In genomic region chr1:109392788-109393580, GRCh38 we compare ENCODE assay signal across 1 cellular context.
A peak's percentile ranks its signal among the peaks of the same experiment; 100 is the strongest.
TF ChIP-seq lines count a peak whose summit lies in the region.

No MANE protein-coding gene starts in this region.

TF ChIP-seq in K562, 482 proteins besides CTCF, POLR2A, EP300 and RAD21 (continued from another document and continues in another):
- no peak for TF ChIP-seq PBX2 (CRISPR knock-in tag; IDR thresholded peaks at IDR 0.05; ENCODE audit: low read depth)
- no peak; the same call in none of the 2 replicates for TF ChIP-seq PBX2 (tag; conservative IDR thresholded peaks at IDR 0.05; ENCODE audit: low read depth)
- TF ChIP-seq ZFP36 (IDR thresholded peaks at IDR 0.05; ENCODE audit: low read depth, low read length, partially characterized antibody) = no peak
- no peak for TF ChIP-seq ZNF696 (CRISPR knock-in tag; conservative IDR thresholded peaks at IDR 0.05)
- TF ChIP-seq JUNB (CRISPR knock-in tag; conservative IDR thresholded peaks at IDR 0.05) = no peak
- TF ChIP-seq CUX1 (CRISPR knock-in tag; IDR thresholded peaks at IDR 0.05) = no peak
- no peak for TF ChIP-seq MED1 (CRISPR knock-in tag; IDR thresholded peaks at IDR 0.05; ENCODE audit: borderline replicate concordance)
- peak; percentile 88 for TF ChIP-seq ZBTB40 (IDR thresholded peaks at IDR 0.05)
- TF ChIP-seq ZBTB40 (CRISPR knock-in tag; IDR thresholded peaks at IDR 0.05) = no peak
- no peak for TF ChIP-seq FUS (optimal IDR thresholded peaks at IDR 0.05; ENCODE audit: low read depth, low read length)
- TF ChIP-seq POLR2H (tag; IDR thresholded peaks at IDR 0.05; ENCODE audit: low read depth) = peak; percentile 69; the same call in 1 of the 2 replicates
- TF ChIP-seq SMAD4 (CRISPR knock-in tag; conservative IDR thresholded peaks at IDR 0.05) = peak; percentile 84
- 0 out of 2 replicates have a peak, but pooled peaks have one; percentile 45 for TF ChIP-seq ZNF589 (CRISPR knock-in tag; IDR thresholded peaks at IDR 0.05; ENCODE audit: low read depth)
- TF ChIP-seq TAF9B (IDR thresholded peaks at IDR 0.05; ENCODE audit: partially characterized antibody) = peak; percentile 55
- TF ChIP-seq HLTF (IDR thresholded peaks at IDR 0.05) = no peak
- TF ChIP-seq, protein P1, sequence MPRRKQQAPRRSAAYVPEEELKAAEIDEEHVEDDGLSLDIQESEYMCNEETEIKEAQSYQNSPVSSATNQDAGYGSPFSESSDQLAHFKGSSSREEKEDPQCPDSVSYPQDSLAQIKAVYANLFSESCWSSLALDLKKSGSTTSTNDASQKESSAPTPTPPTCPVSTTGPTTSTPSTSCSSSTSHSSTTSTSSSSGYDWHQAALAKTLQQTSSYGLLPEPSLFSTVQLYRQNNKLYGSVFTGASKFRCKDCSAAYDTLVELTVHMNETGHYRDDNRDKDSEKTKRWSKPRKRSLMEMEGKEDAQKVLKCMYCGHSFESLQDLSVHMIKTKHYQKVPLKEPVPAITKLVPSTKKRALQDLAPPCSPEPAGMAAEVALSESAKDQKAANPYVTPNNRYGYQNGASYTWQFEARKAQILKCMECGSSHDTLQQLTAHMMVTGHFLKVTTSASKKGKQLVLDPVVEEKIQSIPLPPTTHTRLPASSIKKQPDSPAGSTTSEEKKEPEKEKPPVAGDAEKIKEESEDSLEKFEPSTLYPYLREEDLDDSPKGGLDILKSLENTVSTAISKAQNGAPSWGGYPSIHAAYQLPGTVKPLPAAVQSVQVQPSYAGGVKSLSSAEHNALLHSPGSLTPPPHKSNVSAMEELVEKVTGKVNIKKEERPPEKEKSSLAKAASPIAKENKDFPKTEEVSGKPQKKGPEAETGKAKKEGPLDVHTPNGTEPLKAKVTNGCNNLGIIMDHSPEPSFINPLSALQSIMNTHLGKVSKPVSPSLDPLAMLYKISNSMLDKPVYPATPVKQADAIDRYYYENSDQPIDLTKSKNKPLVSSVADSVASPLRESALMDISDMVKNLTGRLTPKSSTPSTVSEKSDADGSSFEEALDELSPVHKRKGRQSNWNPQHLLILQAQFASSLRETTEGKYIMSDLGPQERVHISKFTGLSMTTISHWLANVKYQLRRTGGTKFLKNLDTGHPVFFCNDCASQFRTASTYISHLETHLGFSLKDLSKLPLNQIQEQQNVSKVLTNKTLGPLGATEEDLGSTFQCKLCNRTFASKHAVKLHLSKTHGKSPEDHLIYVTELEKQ (CRISPR knock-in tag; IDR thresholded peaks at IDR 0.05) = no peak
- TF ChIP-seq MBD1 (CRISPR knock-in tag; IDR thresholded peaks at IDR 0.05) = no peak
- no peak for TF ChIP-seq KLF13 (tag; IDR thresholded peaks at IDR 0.05; ENCODE audit: borderline replicate concordance, low read depth)
- no peak for TF ChIP-seq ZNF212 (CRISPR knock-in tag; IDR thresholded peaks at IDR 0.05)
- no peak for TF ChIP-seq ZNF778 (CRISPR knock-in tag; IDR thresholded peaks at IDR 0.05)
- no peak for TF ChIP-seq ZNF764 (CRISPR knock-in tag; IDR thresholded peaks at IDR 0.05; ENCODE audit: low read depth)
- TF ChIP-seq KDM5B (IDR thresholded peaks at IDR 0.05; ENCODE audit: insufficient replicate concordance, low read depth, low read length) = peak; percentile 73
- no peak for TF ChIP-seq MCM5 (IDR thresholded peaks at IDR 0.05; ENCODE audit: low read depth)
- no peak for TF ChIP-seq E2F3 (CRISPR knock-in tag; IDR thresholded peaks at IDR 0.05)
- no peak for TF ChIP-seq RAD51 (IDR thresholded peaks at IDR 0.05; ENCODE audit: borderline replicate concordance, low read depth)
- TF ChIP-seq THRAP3 (IDR thresholded peaks at IDR 0.05; ENCODE audit: borderline replicate concordance) = no peak
- TF ChIP-seq GABPB1 (CRISPR knock-in tag; IDR thresholded peaks at IDR 0.05) = peak; percentile 51; the same call in 1 of the 2 replicates
- peak; percentile 79 for TF ChIP-seq MEIS2 (IDR thresholded peaks at IDR 0.05; ENCODE audit: partially characterized antibody)
- TF ChIP-seq CCAR2 (IDR thresholded peaks at IDR 0.05; ENCODE audit: low read depth, low read length) = no peak
- no peak for TF ChIP-seq WHSC1 (IDR thresholded peaks at IDR 0.05; ENCODE audit: low read length)
- TF ChIP-seq SMARCB1 (IDR thresholded peaks at IDR 0.05; ENCODE audit: insufficient read length, low read depth) = no peak
- peak; percentile 36; the same call in 1 of the 2 replicates for TF ChIP-seq POLR2G (IDR thresholded peaks at IDR 0.05; ENCODE audit: low read depth, low read length)
- no peak for TF ChIP-seq CBX1 (IDR thresholded peaks at IDR 0.05; ENCODE audit: low read depth)
- TF ChIP-seq KLF6 (CRISPR knock-in tag; IDR thresholded peaks at IDR 0.05; ENCODE audit: borderline replicate concordance) = no peak
- no peak for TF ChIP-seq VEZF1 (CRISPR knock-in tag; IDR thresholded peaks at IDR 0.05)
